ENCODE assay signal across 8 cellular contexts in genomic region chr5:36305571-36306326, GRCh38. TPM values are rescaled to one million over a fixed set of nuclear protein-coding genes. Genes with fewer than 3 reads are reported as not detected.
A peak's percentile ranks its signal among the peaks of the same experiment; 100 is the strongest.
DNase-seq lines count a peak whose midpoint lies in the region; ATAC-seq and TF ChIP-seq lines count a peak whose summit lies in the region.

No MANE protein-coding gene starts in this region.

- POLR2A ChIA-PET in WTC11 (lab: Charles Lee): no interaction called here

- H3K4me3 Mint-ChIP-seq in activated CD8-positive, alpha-beta memory T cell treated with anti-CD3 and anti-CD28 coated beads, Interleukin-2, amount 10 ng/mL, durations not matched to agents 7 days and 5 days: no peak overlapping the region
- no peak overlapping the region for H3K4me3 Mint-ChIP-seq in WTC11

- no peaks in the 10 kb centered on the region for H3K36me3 Mint-ChIP-seq in activated CD8-positive, alpha-beta memory T cell treated with anti-CD3 and anti-CD28 coated beads, Interleukin-2, amount 10 ng/mL, durations not matched to agents 7 days and 5 days
- H3K36me3 Mint-ChIP-seq in WTC11: no peaks in the 10 kb centered on the region

- H3K4me1 ChIP-seq in foreskin keratinocyte: no peaks in the 10 kb centered on the region

- no peak overlapping the region for H3K27ac ChIP-seq in foreskin keratinocyte

- H3K27me3 ChIP-seq in foreskin keratinocyte: peaks cover 48% of the 10 kb centered on the region

- TF ChIP-seq CTCF in WTC11 (IDR thresholded peaks at IDR 0.05) (peak; percentile 51), foreskin keratinocyte (conservative IDR thresholded peaks at IDR 0.05) (peak; percentile 74)

- CTCF ChIA-PET in activated CD8-positive, alpha-beta memory T cell treated with anti-CD3 and anti-CD28 coated beads, Interleukin-2, amount 10 ng/mL, durations not matched to agents 7 days and 5 days (lab: Charles Lee): interaction anchor here (2.2 kb wide), 1 partner anchor 227 kb away, joined by 13 read pairs; no protein-coding TSS in a partner anchor
- CTCF ChIA-PET in WTC11 (lab: Charles Lee): interaction anchor here (0.7 to 1.1 kb wide), 7 partner anchors 24 to 227 kb away, joined by 3 to 9 read pairs (median 3); partner anchors contain the start of gene NADK2

- H3K9me3 Mint-ChIP-seq in activated CD8-positive, alpha-beta memory T cell treated with anti-CD3 and anti-CD28 coated beads, Interleukin-2, amount 10 ng/mL, durations not matched to agents 7 days and 5 days (ENCODE audit: low read depth): no peaks in the 10 kb centered on the region
- peaks cover 1% of the 10 kb centered on the region for H3K9me3 Mint-ChIP-seq in WTC11

- DNase-seq in activated CD8-positive, alpha-beta memory T cell treated with anti-CD3 and anti-CD28 coated beads, Interleukin-2, amount 10 ng/mL, durations not matched to agents 7 days and 5 days: no peak
- no peak for DNase-seq in activated CD8-positive, alpha-beta memory T cell treated with anti-CD3 and anti-CD28 coated beads, Interleukin-2, amount 50 U/mL, for 48 hours
- DNase-seq in NCI-H2107 treated with DMSO at 0.1 percent for 48 hours (lab: John Stamatoyannopoulos, UW; ENCODE audit: unreplicated experiment) (peak; percentile 84), WTC11 (ENCODE audit: low spot score) (peak; percentile 32), foreskin keratinocyte (peak in 1 of 2 donors; percentile 28), pons (ENCODE audit: low spot score) (peak; percentile 69)

- no peak overlapping the region for H3K27ac Mint-ChIP-seq in activated CD8-positive, alpha-beta memory T cell treated with anti-CD3 and anti-CD28 coated beads, Interleukin-2, amount 10 ng/mL, durations not matched to agents 7 days and 5 days
- H3K27ac Mint-ChIP-seq in WTC11: no peak overlapping the region

- peak; percentile 51 for ATAC-seq in activated CD8-positive, alpha-beta memory T cell treated with anti-CD3 and anti-CD28 coated beads, Interleukin-2, amount 10 ng/mL, durations not matched to agents 7 days and 5 days
- ATAC-seq in HG02852 (IDR thresholded peaks at IDR 0.05; ENCODE audit: unreplicated experiment) (peak; percentile 71), WTC11 (peak; percentile 87), foreskin keratinocyte (peak; percentile 63), HG03139 (IDR thresholded peaks at IDR 0.05; ENCODE audit: unreplicated experiment) (no peak)

- peaks cover 26% of the 10 kb centered on the region for H3K27me3 Mint-ChIP-seq in activated CD8-positive, alpha-beta memory T cell treated with anti-CD3 and anti-CD28 coated beads, Interleukin-2, amount 10 ng/mL, durations not matched to agents 7 days and 5 days
- no peaks in the 10 kb centered on the region for H3K27me3 Mint-ChIP-seq in WTC11 (ENCODE audit: low read depth)

- no peaks in the 10 kb centered on the region for H3K4me1 Mint-ChIP-seq in activated CD8-positive, alpha-beta memory T cell treated with anti-CD3 and anti-CD28 coated beads, Interleukin-2, amount 10 ng/mL, durations not matched to agents 7 days and 5 days
- peaks cover 17% of the 10 kb centered on the region for H3K4me1 Mint-ChIP-seq in WTC11

TF ChIP-seq in WTC11, 78 proteins besides CTCF, POLR2A, EP300 and RAD21:
- TF ChIP-seq ZMAT4 (CRISPR knock-in tag; IDR thresholded peaks at IDR 0.05) (no peak), HMGXB4 (CRISPR knock-in tag; IDR thresholded peaks at IDR 0.05) (no peak), IRF2 (CRISPR knock-in tag; IDR thresholded peaks at IDR 0.05; ENCODE audit: borderline replicate concordance, low read depth) (no peak), SP1 (CRISPR knock-in tag; conservative IDR thresholded peaks at IDR 0.05) (no peak), ZNF532 (CRISPR knock-in tag; IDR thresholded peaks at IDR 0.05; ENCODE audit: borderline replicate concordance) (no peak), MYBL2 (CRISPR knock-in tag; IDR thresholded peaks at IDR 0.05) (no peak), GABPB1 (CRISPR knock-in tag; IDR thresholded peaks at IDR 0.05) (no peak), FOXP4 (CRISPR knock-in tag; IDR thresholded peaks at IDR 0.05) (no peak), MLX (CRISPR knock-in tag; IDR thresholded peaks at IDR 0.05) (no peak)

RNA-seq across cellular contexts. Expression of gene RANBP3L, which starts 4.0 kb away (rescaled TPM):
- total RNA-seq in activated CD8-positive, alpha-beta memory T cell treated with anti-CD3 and anti-CD28 coated beads, Interleukin-2, amount 10 ng/mL, durations not matched to agents 7 days and 5 days: not detected
- total RNA-seq in WTC11 (2021) (not detected in 3 replicates), foreskin keratinocyte (not detected in 2 replicates)
- polyA plus RNA-seq in foreskin keratinocyte: not detected in 2 replicates

Comparison
In these comparisons a context has a peak if more than half of its experiments do, and no peak if none do; other contexts are left out.
1. DNase-seq: peak in NCI-H2107 treated with DMSO at 0.1 percent for 48 hours (single experiment), WTC11 (single experiment) and pons (single experiment); none in activated CD8-positive, alpha-beta memory T cell treated with anti-CD3 and anti-CD28 coated beads, Interleukin-2, amount 10 ng/mL, durations not matched to agents 7 days and 5 days (single experiment) and activated CD8-positive, alpha-beta memory T cell treated with anti-CD3 and anti-CD28 coated beads, Interleukin-2, amount 50 U/mL, for 48 hours (single experiment).